In the genomic region with DNA sequence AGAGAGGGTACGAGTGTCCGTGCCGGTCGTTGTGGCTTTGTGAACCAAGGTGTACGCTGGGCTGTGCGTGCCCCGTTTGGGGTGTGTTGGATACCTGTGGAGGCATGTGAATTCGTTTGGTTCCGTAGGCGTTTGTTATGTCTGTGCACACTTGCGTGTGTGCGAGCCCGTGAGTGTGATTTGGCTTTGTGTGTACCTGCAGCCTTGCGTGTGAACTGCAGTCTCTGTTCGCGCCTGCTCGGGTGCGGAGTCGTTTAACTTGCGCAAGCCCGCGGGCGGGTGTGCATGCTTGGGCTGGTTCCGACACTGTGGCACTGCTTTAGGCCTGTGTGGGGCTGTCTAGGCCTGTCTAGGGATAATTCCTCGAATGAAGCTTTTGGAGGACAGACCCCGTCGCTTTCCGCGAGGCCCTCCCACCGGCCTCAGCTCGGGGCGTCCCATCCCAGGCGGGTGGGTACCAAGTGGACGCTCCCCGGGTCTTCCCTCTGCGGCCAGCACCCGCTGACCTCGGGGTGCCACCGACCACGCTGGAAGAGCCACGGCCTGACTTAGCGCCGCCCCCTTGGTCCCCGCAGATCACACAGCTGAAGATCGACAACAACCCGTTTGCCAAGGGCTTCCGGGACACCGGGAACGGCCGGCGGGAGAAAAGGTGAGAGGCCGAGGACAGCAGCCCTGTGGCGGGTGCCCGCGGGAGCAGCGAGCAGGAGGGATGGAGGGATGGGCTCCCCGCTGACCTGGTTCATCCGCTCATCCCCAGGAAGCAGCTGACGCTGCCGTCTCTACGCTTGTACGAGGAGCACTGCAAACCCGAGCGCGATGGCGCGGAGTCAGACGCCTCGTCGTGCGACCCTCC, we compare ENCODE assay signal across 9 cellular contexts. TPM values are rescaled to one million over a fixed set of nuclear protein-coding genes. Genes with fewer than 3 reads are reported as not detected.
DNase-seq lines count a peak whose midpoint lies in the region; ATAC-seq lines count a peak whose summit lies in the region.
"Had no signal": no experiment of that assay in that cellular context is flagged by ENCODE, and none has a peak within 500 bp of the region (broad histone marks: within the 10 kb centered on the region; RNA-seq: fewer than 3 reads in every experiment).

No MANE protein-coding gene starts in this region.

- H3K4me1 ChIP-seq in duodenal mucosa (ENCODE audit: control insufficient read depth in 1 of 2, insufficient read depth in 2 of 2, low read length in 2 of 2) = peaks cover 0 to 5% of the 10 kb centered on the region in 2 donors

- no peaks in the 10 kb centered on the region for H3K36me3 ChIP-seq in duodenal mucosa (ENCODE audit: control insufficient read depth in 1 of 2, insufficient read depth in 2 of 2, low read length in 2 of 2)

- H3K27me3 Mint-ChIP-seq in naive B cell = peaks cover 58 to 71% (median 66%) of the 10 kb centered on the region in 3 donors

- H3K9me3 ChIP-seq in duodenal mucosa (ENCODE audit: control insufficient read depth in 1 of 2, low read length in 2 of 2) = no peaks in the 10 kb centered on the region

- DNase-seq in stimulated activated CD4-positive, alpha-beta T cell treated with anti-CD3 and anti-CD28 coated beads, Interleukin-15, amount 100 ng/mL, for 24 hours = peak; percentile 32
- DNase-seq in stimulated activated CD4-positive, alpha-beta T cell treated with anti-CD3 and anti-CD28 coated beads, Interleukin-1b, Interleukin-23, amount 100 ng/mL, for 48 hours = no peak
- DNase-seq in naive B cell (no peak), globus pallidus (ENCODE audit: low spot score) (no peak)

- peak overlapping the region; percentile 56 to 90 (median 82) for H3K4me3 Mint-ChIP-seq in naive B cell

- ATAC-seq in naive B cell (ENCODE audit: low read depth in 2 of 2) (no peak), GM19023 (IDR thresholded peaks at IDR 0.05; ENCODE audit: unreplicated experiment) (no peak), GM18502 (IDR thresholded peaks at IDR 0.05; ENCODE audit: poor library complexity, unreplicated experiment) (no peak), GM21619 (IDR thresholded peaks at IDR 0.05; ENCODE audit: unreplicated experiment) (no peak)
- ATAC-seq: Panc1 had no signal

- H3K27ac Mint-ChIP-seq in naive B cell = peak overlapping the region in 3 of 6 donors; percentile 57 to 89 (median 87)

- H3K36me3 Mint-ChIP-seq in naive B cell = peaks cover 0 to 8% of the 10 kb centered on the region in 2 donors

- peaks cover 0 to 5% (median 0%) of the 10 kb centered on the region in 7 donors for H3K9me3 Mint-ChIP-seq in naive B cell

- H3K27ac ChIP-seq in duodenal mucosa (ENCODE audit: low read depth, low read length) = peak overlapping the region; percentile 63

- H3K4me3 ChIP-seq in duodenal mucosa (ENCODE audit: low read depth in 1 of 2, low read length in 2 of 2) = peak overlapping the region; percentile 45 to 46

- H3K27me3 ChIP-seq in duodenal mucosa (ENCODE audit: control insufficient read depth in 1 of 2, insufficient read depth in 2 of 2, low read length in 2 of 2) = peaks cover 68 to 76% of the 10 kb centered on the region in 2 donors

- H3K9ac ChIP-seq in duodenal mucosa (ENCODE audit: low read depth in 1 of 2, low read length in 2 of 2) = peak overlapping the region in 1 of 2 donors; percentile 25

- H3K4me1 Mint-ChIP-seq in naive B cell = peaks cover 40 to 51% (median 44%) of the 10 kb centered on the region in 3 donors

RNA-seq across cellular contexts. Expression of a gene that starts 4.4 kb away (rescaled TPM):
- not detected for polyA plus RNA-seq in naive B cell (ENCODE audit: low read depth in 6 of 6)

RNA-seq across cellular contexts. Expression of a gene that starts 48.1 kb away (rescaled TPM):
- polyA plus RNA-seq in naive B cell (ENCODE audit: low read depth in 6 of 6) = not detected
